In the genomic region with DNA sequence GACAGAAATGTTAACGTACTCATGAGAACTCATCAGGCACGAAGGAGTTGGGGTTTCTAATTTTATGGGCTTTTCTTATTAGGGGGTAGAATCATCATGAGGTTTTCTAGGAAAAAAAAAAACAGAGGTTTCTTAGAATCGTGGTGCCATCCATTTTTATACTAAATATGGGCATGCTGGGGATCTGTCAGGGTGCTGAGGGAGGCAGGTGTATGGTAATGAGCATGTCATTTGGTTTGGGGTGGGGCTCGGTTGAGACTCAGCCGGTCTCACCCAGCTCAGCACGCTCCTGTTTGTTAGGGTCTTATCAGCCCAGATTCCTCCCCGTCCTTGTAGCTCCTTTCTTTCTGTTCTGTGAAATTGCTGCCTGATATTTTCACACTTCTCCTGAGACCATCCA, we compare ENCODE assay signal across 16 cellular contexts.
DNase-seq lines count a peak whose midpoint lies in the region; ATAC-seq and TF ChIP-seq lines count a peak whose summit lies in the region.
"Had no signal": no experiment of that assay in that cellular context is flagged by ENCODE, and none has a peak within 500 bp of the region (broad histone marks: within the 10 kb centered on the region; RNA-seq: fewer than 3 reads in every experiment).

No MANE protein-coding gene starts in this region.

- ATAC-seq in CD4-positive, CD25-positive, alpha-beta regulatory T cell (ENCODE audit: low read depth in 2 of 2) = no peak

- H2BK15ac ChIP-seq in mesendoderm (replicated peaks; ENCODE audit: low read depth) = no peak overlapping the region

- H3K4ac ChIP-seq in mesendoderm (ENCODE audit: low read depth, low read length) = no peak overlapping the region

- H3K79me1 ChIP-seq in mesendoderm (ENCODE audit: low read length) = no peaks in the 10 kb centered on the region

- H3K27ac ChIP-seq in CD4-positive, CD25-positive, alpha-beta regulatory T cell (ENCODE audit: insufficient read depth, low read length, poor library complexity, severe bottlenecking) = no peak overlapping the region
- no peak overlapping the region for H3K27ac ChIP-seq in mesendoderm (ENCODE audit: low read depth, low read length)
- H3K27ac ChIP-seq: C4-2B, KMS-11 had no signal

- H3K56ac ChIP-seq in mesendoderm (ENCODE audit: low read length) = no peak overlapping the region

- H3K4me3 ChIP-seq in CD4-positive, CD25-positive, alpha-beta regulatory T cell (ENCODE audit: low read depth, low read length) = peak overlapping the region; percentile 13
- no peak overlapping the region for H3K4me3 ChIP-seq in mesendoderm (ENCODE audit: low read length)

- no peak overlapping the region for H3K23ac ChIP-seq in mesendoderm (ENCODE audit: low read length)

- no peaks in the 10 kb centered on the region for H3K4me1 ChIP-seq in CD4-positive, CD25-positive, alpha-beta regulatory T cell (ENCODE audit: control insufficient read depth, insufficient read depth, low read length, poor library complexity, severe bottlenecking)
- no peaks in the 10 kb centered on the region for H3K4me1 ChIP-seq in mesendoderm (ENCODE audit: control insufficient read depth, low read depth, low read length)
- H3K4me1 ChIP-seq: Caco-2 had no signal

- no peaks in the 10 kb centered on the region for H3K9me3 Mint-ChIP-seq in CD4-positive, CD25-positive, alpha-beta regulatory T cell
- no peaks in the 10 kb centered on the region for H3K9me3 Mint-ChIP-seq in HFFc6
- H3K9me3 Mint-ChIP-seq in activated CD4-positive, alpha-beta memory T cell treated with anti-CD3 and anti-CD28 coated beads, Interleukin-2, amount 10 ng/mL, durations not matched to agents 7 days and 5 days = no peaks in the 10 kb centered on the region

- CTCF ChIA-PET in activated CD4-positive, alpha-beta memory T cell treated with anti-CD3 and anti-CD28 coated beads, Interleukin-2, amount 10 ng/mL, durations not matched to agents 7 days and 5 days (lab: Charles Lee) = no interaction called here

- H3K9ac ChIP-seq in mesendoderm (ENCODE audit: low read length) = no peak overlapping the region
- H3K9ac ChIP-seq: KMS-11 had no signal

- TF ChIP-seq CTCF in HFFc6 (IDR thresholded peaks at IDR 0.05) = no peak

- H4K8ac ChIP-seq in mesendoderm (ENCODE audit: low read depth, low read length) = no peak overlapping the region

- H3K18ac ChIP-seq in mesendoderm (ENCODE audit: low read length) = no peak overlapping the region

- no peak overlapping the region for H2BK120ac ChIP-seq in mesendoderm (ENCODE audit: low read depth, low read length)

- H2BK5ac ChIP-seq in mesendoderm (ENCODE audit: low read length) = no peak overlapping the region

- no CpG with 5 or more reads among the region's 7 CpGs for WGBS in mesendoderm (ENCODE audit: extremely low coverage, insufficient coverage, low lambda C conversion rate)

- H3K9me3 ChIP-seq in CD4-positive, CD25-positive, alpha-beta regulatory T cell (ENCODE audit: control insufficient read depth in 2 of 2, low read length in 2 of 2) = no peaks in the 10 kb centered on the region
- H3K9me3 ChIP-seq: Caco-2 had no signal

- POLR2A ChIA-PET in activated CD4-positive, alpha-beta memory T cell treated with anti-CD3 and anti-CD28 coated beads, Interleukin-2, amount 10 ng/mL, durations not matched to agents 7 days and 5 days (lab: Charles Lee) = interaction anchor here (1.2 kb wide), 1 partner anchor 8 kb away, joined by 4 read pairs; no protein-coding TSS in a partner anchor

- peaks cover 4% of the 10 kb centered on the region for H3K27me3 Mint-ChIP-seq in CD4-positive, CD25-positive, alpha-beta regulatory T cell
- H3K27me3 Mint-ChIP-seq in HFFc6 (ENCODE audit: insufficient read depth) = peaks cover 9% of the 10 kb centered on the region
- H3K27me3 Mint-ChIP-seq in activated CD4-positive, alpha-beta memory T cell treated with anti-CD3 and anti-CD28 coated beads, Interleukin-2, amount 10 ng/mL, durations not matched to agents 7 days and 5 days = no peaks in the 10 kb centered on the region

- no peaks in the 10 kb centered on the region for H3K36me3 Mint-ChIP-seq in CD4-positive, CD25-positive, alpha-beta regulatory T cell
- no peaks in the 10 kb centered on the region for H3K36me3 Mint-ChIP-seq in HFFc6 (ENCODE audit: low read depth)
- H3K36me3 Mint-ChIP-seq in activated CD4-positive, alpha-beta memory T cell treated with anti-CD3 and anti-CD28 coated beads, Interleukin-2, amount 10 ng/mL, durations not matched to agents 7 days and 5 days (ENCODE audit: low read depth) = no peaks in the 10 kb centered on the region

- no peaks in the 10 kb centered on the region for H3K36me3 ChIP-seq in CD4-positive, CD25-positive, alpha-beta regulatory T cell (ENCODE audit: control insufficient read depth, insufficient read depth, low read length)
- no peaks in the 10 kb centered on the region for H3K36me3 ChIP-seq in mesendoderm (ENCODE audit: control insufficient read depth, insufficient read depth, low read length)

- H3K4me3 Mint-ChIP-seq in CD4-positive, CD25-positive, alpha-beta regulatory T cell = peak overlapping the region in 2 of 4 donors; percentile 10 to 48
- H3K4me3 Mint-ChIP-seq in HFFc6 = peak overlapping the region; percentile 67
- no peak overlapping the region for H3K4me3 Mint-ChIP-seq in activated CD4-positive, alpha-beta memory T cell treated with anti-CD3 and anti-CD28 coated beads, Interleukin-2, amount 10 ng/mL, durations not matched to agents 7 days and 5 days

- DNase-seq in NCI-H748 (lab: John Stamatoyannopoulos, UW; ENCODE audit: unreplicated experiment) = peak; percentile 52
- DNase-seq in NCI-H748 treated with DMSO at 0.1 percent for 48 hours (lab: John Stamatoyannopoulos, UW) = no peak
- peak in 2 of 3 donors; percentile 3 to 81 for DNase-seq in CD4-positive, CD25-positive, alpha-beta regulatory T cell
- no peak for DNase-seq in HFFc6
- peak; percentile 18 for DNase-seq in activated CD4-positive, alpha-beta memory T cell treated with anti-CD3 and anti-CD28 coated beads, Interleukin-2, amount 10 ng/mL, durations not matched to agents 7 days and 5 days
- no peak for DNase-seq in mesendoderm
- no peak for DNase-seq in stimulated activated CD4-positive, alpha-beta T cell treated with anti-CD3 and anti-CD28 coated beads, Interleukin-15, amount 100 ng/mL, for 24 hours
- no peak for DNase-seq in NOMO-1 treated with dmso at 0.1 percent for 144 hours (lab: John Stamatoyannopoulos, UW; ENCODE audit: unreplicated experiment)
- DNase-seq: Caco-2; DMS153; NCI-H1048; NK-92 treated with Interleukin-12 subunit alpha and Interleukin-12 subunit beta, amount 100 ng/mL, for 24 hours; RPMI8226; SIG-M5 had no signal

- no peak overlapping the region for H3K4me2 ChIP-seq in mesendoderm (ENCODE audit: low read length)
- H3K4me2 ChIP-seq: KMS-11 had no signal

- H4K5ac ChIP-seq in mesendoderm (ENCODE audit: low read length) = no peak overlapping the region

- H3K27me3 ChIP-seq in CD4-positive, CD25-positive, alpha-beta regulatory T cell (ENCODE audit: control insufficient read depth, insufficient read depth, low read length) = no peaks in the 10 kb centered on the region
- H3K27me3 ChIP-seq in mesendoderm (ENCODE audit: insufficient read depth, low read length, poor library complexity) = no peaks in the 10 kb centered on the region

- H3K4me1 Mint-ChIP-seq in CD4-positive, CD25-positive, alpha-beta regulatory T cell = peaks cover 0 to 17% (median 2%) of the 10 kb centered on the region in 4 donors
- H3K4me1 Mint-ChIP-seq in HFFc6 (ENCODE audit: low read depth) = peaks cover 10% of the 10 kb centered on the region; the same call in 1 of the 2 replicates
- peaks cover 18% of the 10 kb centered on the region for H3K4me1 Mint-ChIP-seq in activated CD4-positive, alpha-beta memory T cell treated with anti-CD3 and anti-CD28 coated beads, Interleukin-2, amount 10 ng/mL, durations not matched to agents 7 days and 5 days

- no peak overlapping the region for H2AK5ac ChIP-seq in mesendoderm (ENCODE audit: low read length)

- H3K79me2 ChIP-seq in mesendoderm (ENCODE audit: control insufficient read depth, insufficient read depth, low read length) = no peaks in the 10 kb centered on the region

- peak overlapping the region in 1 of 3 donors; percentile 81 for H3K27ac Mint-ChIP-seq in CD4-positive, CD25-positive, alpha-beta regulatory T cell
- no peak overlapping the region for H3K27ac Mint-ChIP-seq in HFFc6
- peak overlapping the region; percentile 76 for H3K27ac Mint-ChIP-seq in activated CD4-positive, alpha-beta memory T cell treated with anti-CD3 and anti-CD28 coated beads, Interleukin-2, amount 10 ng/mL, durations not matched to agents 7 days and 5 days

Comparison
In these comparisons a context has a peak if more than half of its experiments do, and no peak if none do; other contexts are left out.
1. DNase-seq: peak in NCI-H748 (single experiment), CD4-positive, CD25-positive, alpha-beta regulatory T cell (2 of 3) and activated CD4-positive, alpha-beta memory T cell treated with anti-CD3 and anti-CD28 coated beads, Interleukin-2, amount 10 ng/mL, durations not matched to agents 7 days and 5 days (single experiment); none in NCI-H748 treated with DMSO at 0.1 percent for 48 hours (single experiment), HFFc6 (single experiment), mesendoderm (single experiment), stimulated activated CD4-positive, alpha-beta T cell treated with anti-CD3 and anti-CD28 coated beads, Interleukin-15, amount 100 ng/mL, for 24 hours (single experiment) and NOMO-1 treated with dmso at 0.1 percent for 144 hours (single experiment).